Comparison of ENCODE assay signal across 7 cellular contexts in genomic region chrX:75172257-75172890, GRCh38. TPM values are rescaled to one million over a fixed set of nuclear protein-coding genes. Genes with fewer than 3 reads are reported as not detected.
DNase-seq lines count a peak whose midpoint lies in the region; ATAC-seq lines count a peak whose summit lies in the region.
"Not testable (repeated sequence)": the region's sequence is repeated elsewhere in the genome, so short reads cannot be mapped to it uniquely, and the experiment has no call there.

No MANE protein-coding gene starts in this region.

- not testable (repeated sequence) for H3K27ac ChIP-seq in CD4-positive, CD25-positive, alpha-beta regulatory T cell (ENCODE audit: insufficient read depth, low read length, poor library complexity, severe bottlenecking)

- not testable (repeated sequence) for H3K4me1 Mint-ChIP-seq in CD4-positive, CD25-positive, alpha-beta regulatory T cell; activated CD8-positive, alpha-beta T cell treated with anti-CD3 and anti-CD28 coated beads, Interleukin-2, amount 10 ng/mL, durations not matched to agents 7 days and 5 days (ENCODE audit: low read depth); activated T-helper 17 cell treated with anti-CD3 and anti-CD28 coated beads, Interleukin-2, amount 50 U/mL, for 72 hours; activated naive CD8-positive, alpha-beta T cell treated with anti-CD3 and anti-CD28 coated beads, Interleukin-2, amount 10 ng/mL, durations not matched to agents 7 days and 5 days; naive thymus-derived CD8-positive, alpha-beta T cell; stimulated activated naive CD8-positive, alpha-beta T cell treated with anti-CD3 and anti-CD28 coated beads, Interleukin-15, amount 100 ng/mL, for 72 hours

- not testable (repeated sequence) for H3K27me3 Mint-ChIP-seq in CD4-positive, CD25-positive, alpha-beta regulatory T cell; activated CD8-positive, alpha-beta T cell treated with anti-CD3 and anti-CD28 coated beads, Interleukin-2, amount 10 ng/mL, durations not matched to agents 7 days and 5 days (ENCODE audit: low read depth); activated T-helper 17 cell treated with anti-CD3 and anti-CD28 coated beads, Interleukin-2, amount 50 U/mL, for 72 hours; activated naive CD8-positive, alpha-beta T cell treated with anti-CD3 and anti-CD28 coated beads, Interleukin-2, amount 10 ng/mL, durations not matched to agents 7 days and 5 days; naive thymus-derived CD8-positive, alpha-beta T cell; stimulated activated naive CD8-positive, alpha-beta T cell treated with anti-CD3 and anti-CD28 coated beads, Interleukin-15, amount 100 ng/mL, for 72 hours

- peak overlapping the region in 1 of 3 donors; percentile 83 for H3K27ac Mint-ChIP-seq in CD4-positive, CD25-positive, alpha-beta regulatory T cell
- H3K27ac Mint-ChIP-seq in activated CD8-positive, alpha-beta T cell treated with anti-CD3 and anti-CD28 coated beads, Interleukin-2, amount 10 ng/mL, durations not matched to agents 7 days and 5 days = peak overlapping the region; percentile 73
- peak overlapping the region; percentile 56 for H3K27ac Mint-ChIP-seq in activated T-helper 17 cell treated with anti-CD3 and anti-CD28 coated beads, Interleukin-2, amount 50 U/mL, for 72 hours
- H3K27ac Mint-ChIP-seq in activated naive CD8-positive, alpha-beta T cell treated with anti-CD3 and anti-CD28 coated beads, Interleukin-2, amount 10 ng/mL, durations not matched to agents 7 days and 5 days = peak overlapping the region; percentile 89
- peak overlapping the region in 9 of 10 donors; percentile 84 to 92 (median 88) for H3K27ac Mint-ChIP-seq in naive thymus-derived CD8-positive, alpha-beta T cell
- H3K27ac Mint-ChIP-seq in stimulated activated naive CD8-positive, alpha-beta T cell treated with anti-CD3 and anti-CD28 coated beads, Interleukin-15, amount 100 ng/mL, for 72 hours = peak overlapping the region in 1 of 2 donors; percentile 81

- H3K36me3 ChIP-seq in CD4-positive, CD25-positive, alpha-beta regulatory T cell (ENCODE audit: control insufficient read depth, insufficient read depth, low read length) = not testable (repeated sequence)

- H3K9me3 ChIP-seq in CD4-positive, CD25-positive, alpha-beta regulatory T cell (ENCODE audit: control insufficient read depth in 2 of 2, low read length in 2 of 2) = not testable (repeated sequence)

- not testable (repeated sequence) for ATAC-seq in CD4-positive, CD25-positive, alpha-beta regulatory T cell (ENCODE audit: low read depth in 2 of 2); activated CD8-positive, alpha-beta T cell treated with anti-CD3 and anti-CD28 coated beads, Interleukin-2, amount 10 ng/mL, durations not matched to agents 7 days and 5 days; activated T-helper 17 cell treated with anti-CD3 and anti-CD28 coated beads, Interleukin-2, amount 50 U/mL, for 72 hours (replicated peaks); activated naive CD8-positive, alpha-beta T cell treated with anti-CD3 and anti-CD28 coated beads, Interleukin-2, amount 10 ng/mL, durations not matched to agents 7 days and 5 days (ENCODE audit: low read depth); stimulated activated naive CD8-positive, alpha-beta T cell treated with anti-CD3 and anti-CD28 coated beads, Interleukin-15, amount 100 ng/mL, for 72 hours
- ATAC-seq in naive thymus-derived CD8-positive, alpha-beta T cell = peak in 1 of 2 donors; percentile 54

- H3K4me3 Mint-ChIP-seq in CD4-positive, CD25-positive, alpha-beta regulatory T cell = peak overlapping the region in 3 of 4 donors; percentile 8 to 75 (median 71)
- H3K4me3 Mint-ChIP-seq in activated CD8-positive, alpha-beta T cell treated with anti-CD3 and anti-CD28 coated beads, Interleukin-2, amount 10 ng/mL, durations not matched to agents 7 days and 5 days = peak overlapping the region; percentile 54
- not testable (repeated sequence) for H3K4me3 Mint-ChIP-seq in activated T-helper 17 cell treated with anti-CD3 and anti-CD28 coated beads, Interleukin-2, amount 50 U/mL, for 72 hours
- H3K4me3 Mint-ChIP-seq in activated naive CD8-positive, alpha-beta T cell treated with anti-CD3 and anti-CD28 coated beads, Interleukin-2, amount 10 ng/mL, durations not matched to agents 7 days and 5 days = peak overlapping the region; percentile 69
- peak overlapping the region; percentile 73 to 88 (median 82) for H3K4me3 Mint-ChIP-seq in naive thymus-derived CD8-positive, alpha-beta T cell
- H3K4me3 Mint-ChIP-seq in stimulated activated naive CD8-positive, alpha-beta T cell treated with anti-CD3 and anti-CD28 coated beads, Interleukin-15, amount 100 ng/mL, for 72 hours = peak overlapping the region; percentile 64 to 71

- not testable (repeated sequence) for H3K27me3 ChIP-seq in CD4-positive, CD25-positive, alpha-beta regulatory T cell (ENCODE audit: control insufficient read depth, insufficient read depth, low read length)

- not testable (repeated sequence) for H3K4me3 ChIP-seq in CD4-positive, CD25-positive, alpha-beta regulatory T cell (ENCODE audit: low read depth, low read length)
- H3K4me3 ChIP-seq in Jurkat, Clone E6-1 (ENCODE audit: low read length) = peak overlapping the region; percentile 18

- not testable (repeated sequence) for H3K36me3 Mint-ChIP-seq in CD4-positive, CD25-positive, alpha-beta regulatory T cell; activated CD8-positive, alpha-beta T cell treated with anti-CD3 and anti-CD28 coated beads, Interleukin-2, amount 10 ng/mL, durations not matched to agents 7 days and 5 days (ENCODE audit: low read depth); activated T-helper 17 cell treated with anti-CD3 and anti-CD28 coated beads, Interleukin-2, amount 50 U/mL, for 72 hours (ENCODE audit: low read depth); activated naive CD8-positive, alpha-beta T cell treated with anti-CD3 and anti-CD28 coated beads, Interleukin-2, amount 10 ng/mL, durations not matched to agents 7 days and 5 days; naive thymus-derived CD8-positive, alpha-beta T cell

- H3K4me1 ChIP-seq in CD4-positive, CD25-positive, alpha-beta regulatory T cell (ENCODE audit: control insufficient read depth, insufficient read depth, low read length, poor library complexity, severe bottlenecking) = not testable (repeated sequence)

- CTCF ChIA-PET in activated CD8-positive, alpha-beta T cell treated with anti-CD3 and anti-CD28 coated beads, Interleukin-2, amount 10 ng/mL, durations not matched to agents 7 days and 5 days (lab: Charles Lee) = interaction anchor here (0.7 kb wide), 1 partner anchor 407 kb away, joined by 3 read pairs; no protein-coding TSS in a partner anchor

- POLR2A ChIA-PET in activated CD8-positive, alpha-beta T cell treated with anti-CD3 and anti-CD28 coated beads, Interleukin-2, amount 10 ng/mL, durations not matched to agents 7 days and 5 days (lab: Charles Lee); activated naive CD8-positive, alpha-beta T cell treated with anti-CD3 and anti-CD28 coated beads, Interleukin-2, amount 10 ng/mL, durations not matched to agents 7 days and 5 days (lab: Charles Lee): not testable (repeated sequence)
- POLR2A ChIA-PET in naive thymus-derived CD8-positive, alpha-beta T cell (lab: Charles Lee) = interaction anchor here (0.8 to 1.2 kb wide), 3 partner anchors 14 to 102 kb away, joined by 3 to 5 read pairs (median 4); partner anchors contain the start of gene UPRT

- DNase-seq in CD4-positive, CD25-positive, alpha-beta regulatory T cell; activated CD8-positive, alpha-beta T cell treated with anti-CD3 and anti-CD28 coated beads, Interleukin-2, amount 10 ng/mL, durations not matched to agents 7 days and 5 days; activated naive CD8-positive, alpha-beta T cell treated with anti-CD3 and anti-CD28 coated beads, Interleukin-2, amount 10 ng/mL, durations not matched to agents 7 days and 5 days; stimulated activated naive CD8-positive, alpha-beta T cell treated with anti-CD3 and anti-CD28 coated beads, Interleukin-15, amount 100 ng/mL, for 72 hours: not testable (repeated sequence)
- DNase-seq in Jurkat, Clone E6-1 (ENCODE audit: low read depth, low spot score) = peak; percentile 54
- peak in 1 of 10 donors; percentile 10 for DNase-seq in naive thymus-derived CD8-positive, alpha-beta T cell

- H3K9me3 Mint-ChIP-seq in CD4-positive, CD25-positive, alpha-beta regulatory T cell; activated CD8-positive, alpha-beta T cell treated with anti-CD3 and anti-CD28 coated beads, Interleukin-2, amount 10 ng/mL, durations not matched to agents 7 days and 5 days (ENCODE audit: insufficient read depth); activated T-helper 17 cell treated with anti-CD3 and anti-CD28 coated beads, Interleukin-2, amount 50 U/mL, for 72 hours; activated naive CD8-positive, alpha-beta T cell treated with anti-CD3 and anti-CD28 coated beads, Interleukin-2, amount 10 ng/mL, durations not matched to agents 7 days and 5 days; naive thymus-derived CD8-positive, alpha-beta T cell; stimulated activated naive CD8-positive, alpha-beta T cell treated with anti-CD3 and anti-CD28 coated beads, Interleukin-15, amount 100 ng/mL, for 72 hours: not testable (repeated sequence)

RNA-seq across cellular contexts. Expression of gene ABCB7, which starts 16.3 kb away (rescaled TPM):
- 22.1 TPM for total RNA-seq in CD4-positive, CD25-positive, alpha-beta regulatory T cell
- 10 to 100 TPM; 16.4 to 22.9 (median 18.9) TPM for polyA plus RNA-seq in CD4-positive, CD25-positive, alpha-beta regulatory T cell
- polyA plus RNA-seq in Jurkat, Clone E6-1 (2012; ENCODE audit: insufficient read depth, insufficient read length) = 30.0 TPM
- 10 to 100 TPM; 21.6 to 23.0 TPM for total RNA-seq in activated CD8-positive, alpha-beta T cell treated with anti-CD3 and anti-CD28 coated beads, Interleukin-2, amount 10 ng/mL, durations not matched to agents 7 days and 5 days
- total RNA-seq in activated T-helper 17 cell treated with anti-CD3 and anti-CD28 coated beads, Interleukin-2, amount 50 U/mL, for 72 hours = 10 to 100 TPM; 21.6 to 76.9 TPM
- total RNA-seq in activated naive CD8-positive, alpha-beta T cell treated with anti-CD3 and anti-CD28 coated beads, Interleukin-2, amount 10 ng/mL, durations not matched to agents 7 days and 5 days = 10 to 100 TPM; 25.4 to 26.3 TPM
- 10 to 100 TPM; 27.7 to 30.3 TPM for total RNA-seq in naive thymus-derived CD8-positive, alpha-beta T cell
- 10 to 100 TPM; 18.6 to 20.2 (median 19.1) TPM for polyA plus RNA-seq in naive thymus-derived CD8-positive, alpha-beta T cell
